Comparison of ENCODE assay signal across 7 cellular contexts in the genomic region with DNA sequence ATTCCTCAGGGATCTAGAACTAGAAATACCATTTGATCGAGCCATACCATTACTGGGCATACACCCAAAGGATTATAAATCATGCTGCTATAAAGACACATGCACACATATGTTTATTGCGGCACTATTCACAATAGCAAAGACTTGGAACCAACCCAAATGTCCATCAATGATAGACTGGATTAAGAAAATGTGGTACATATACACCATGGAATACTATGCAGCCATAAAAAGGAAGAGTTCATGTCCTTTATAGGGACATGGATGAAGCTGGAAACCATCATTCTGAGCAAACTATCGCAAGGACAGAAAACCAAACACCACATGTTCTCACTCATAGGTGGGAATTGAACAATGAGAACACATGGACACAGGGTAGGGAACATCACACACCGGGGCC. TPM values are rescaled to one million over a fixed set of nuclear protein-coding genes. Genes with fewer than 3 reads are reported as not detected.
"Had no signal": no experiment of that assay in that cellular context is flagged by ENCODE, and none has a peak within 500 bp of the region (broad histone marks: within the 10 kb centered on the region; RNA-seq: fewer than 3 reads in every experiment).

No MANE protein-coding gene starts in this region.

RNA-seq across cellular contexts. Expression of a gene that starts 3.1 kb away (rescaled TPM):
- total RNA-seq: GM23248, H7, H9 had no signal

RNA-seq across cellular contexts. Expression of a gene that starts 19.5 kb away (rescaled TPM):
- total RNA-seq: GM23248, GM23338, H1, H4, H7, HFFc6 had no signal

RNA-seq across cellular contexts. Expression of a gene that starts 38.0 kb away (rescaled TPM):
- total RNA-seq: HFFc6 had no signal
